In genomic region chr2:4499316-4499715, GRCh38 we compare ENCODE assay signal across 16 cellular contexts.
"Had no signal": no experiment of that assay in that cellular context is flagged by ENCODE, and none has a peak within 500 bp of the region (broad histone marks: within the 10 kb centered on the region; RNA-seq: fewer than 3 reads in every experiment).

No MANE protein-coding gene starts in this region.

- H3K36me3 ChIP-seq: colonic mucosa, gastrocnemius medialis, right lobe of liver, tibial artery had no signal

- H3K27me3 Mint-ChIP-seq: activated CD8-positive, alpha-beta T cell treated with anti-CD3 and anti-CD28 coated beads for 36 hours; activated naive CD8-positive, alpha-beta T cell treated with anti-CD3 and anti-CD28 coated beads, Interleukin-2, amount 50 U/mL, for 24 hours had no signal

- H3K27ac ChIP-seq: colonic mucosa, gastrocnemius medialis, right lobe of liver, tibial artery had no signal

- H3K4me3 ChIP-seq: colonic mucosa, gastrocnemius medialis, right lobe of liver, tibial artery had no signal

- H3K4me3 Mint-ChIP-seq: activated CD8-positive, alpha-beta T cell treated with anti-CD3 and anti-CD28 coated beads for 36 hours; activated naive CD8-positive, alpha-beta T cell treated with anti-CD3 and anti-CD28 coated beads, Interleukin-2, amount 50 U/mL, for 24 hours; activated T-cell treated with anti-CD3 and anti-CD28 coated beads, Interleukin-2, amount 50 U/mL, for 72 hours; stimulated activated effector memory CD8-positive, alpha-beta T cell treated with anti-CD3 and anti-CD28 coated beads, Interleukin-12 subunit alpha, Interleukin-12 subunit beta, amount 100 ng/mL, for 72 hours had no signal

- H3K36me3 Mint-ChIP-seq: stimulated activated effector memory CD8-positive, alpha-beta T cell treated with anti-CD3 and anti-CD28 coated beads, Interleukin-12 subunit alpha, Interleukin-12 subunit beta, amount 100 ng/mL, for 72 hours had no signal

- DNase-seq: activated CD4-positive, alpha-beta T cell treated with anti-CD3 and anti-CD28 coated beads for 4 hours; activated CD8-positive, alpha-beta memory T cell treated with anti-CD3 and anti-CD28 coated beads, Interleukin-2, amount 50 U/mL, for 4 hours; activated CD8-positive, alpha-beta T cell treated with anti-CD3 and anti-CD28 coated beads for 36 hours; activated gamma-delta T cell treated with Interleukin-2 at 50 U/mL for 16 hours; activated naive CD8-positive, alpha-beta T cell treated with anti-CD3 and anti-CD28 coated beads, Interleukin-2, amount 50 U/mL, for 24 hours; activated T-cell treated with anti-CD3 and anti-CD28 coated beads, Interleukin-2, amount 50 U/mL, for 72 hours; colonic mucosa; effector CD4-positive, alpha-beta T cell; gastrocnemius medialis; hippocampal formation; kidney glomerular epithelial cell; right lobe of liver; T-helper 1 cell; tibial artery had no signal

- FAIRE-seq: astrocyte had no signal

- H3K4me1 Mint-ChIP-seq: activated naive CD8-positive, alpha-beta T cell treated with anti-CD3 and anti-CD28 coated beads, Interleukin-2, amount 50 U/mL, for 24 hours; stimulated activated effector memory CD8-positive, alpha-beta T cell treated with anti-CD3 and anti-CD28 coated beads, Interleukin-12 subunit alpha, Interleukin-12 subunit beta, amount 100 ng/mL, for 72 hours had no signal

- H3K9me3 Mint-ChIP-seq: activated naive CD8-positive, alpha-beta T cell treated with anti-CD3 and anti-CD28 coated beads, Interleukin-2, amount 50 U/mL, for 24 hours had no signal

- H3K27me3 ChIP-seq: colonic mucosa, gastrocnemius medialis, right lobe of liver, tibial artery had no signal

- H3K9me3 ChIP-seq: colonic mucosa, gastrocnemius medialis, right lobe of liver, tibial artery had no signal

- H3K4me1 ChIP-seq: colonic mucosa, gastrocnemius medialis, right lobe of liver, tibial artery had no signal

- ATAC-seq: activated CD8-positive, alpha-beta T cell treated with anti-CD3 and anti-CD28 coated beads for 36 hours; activated naive CD8-positive, alpha-beta T cell treated with anti-CD3 and anti-CD28 coated beads, Interleukin-2, amount 50 U/mL, for 24 hours; activated T-cell treated with anti-CD3 and anti-CD28 coated beads, Interleukin-2, amount 50 U/mL, for 72 hours; gastrocnemius medialis; right lobe of liver; stimulated activated effector memory CD8-positive, alpha-beta T cell treated with anti-CD3 and anti-CD28 coated beads, Interleukin-12 subunit alpha, Interleukin-12 subunit beta, amount 100 ng/mL, for 72 hours had no signal

- H3K27ac Mint-ChIP-seq: activated CD8-positive, alpha-beta T cell treated with anti-CD3 and anti-CD28 coated beads for 36 hours; activated naive CD8-positive, alpha-beta T cell treated with anti-CD3 and anti-CD28 coated beads, Interleukin-2, amount 50 U/mL, for 24 hours; activated T-cell treated with anti-CD3 and anti-CD28 coated beads, Interleukin-2, amount 50 U/mL, for 72 hours; stimulated activated effector memory CD8-positive, alpha-beta T cell treated with anti-CD3 and anti-CD28 coated beads, Interleukin-12 subunit alpha, Interleukin-12 subunit beta, amount 100 ng/mL, for 72 hours had no signal
